1 cellular context compared by ENCODE assay signal in the genomic region with DNA sequence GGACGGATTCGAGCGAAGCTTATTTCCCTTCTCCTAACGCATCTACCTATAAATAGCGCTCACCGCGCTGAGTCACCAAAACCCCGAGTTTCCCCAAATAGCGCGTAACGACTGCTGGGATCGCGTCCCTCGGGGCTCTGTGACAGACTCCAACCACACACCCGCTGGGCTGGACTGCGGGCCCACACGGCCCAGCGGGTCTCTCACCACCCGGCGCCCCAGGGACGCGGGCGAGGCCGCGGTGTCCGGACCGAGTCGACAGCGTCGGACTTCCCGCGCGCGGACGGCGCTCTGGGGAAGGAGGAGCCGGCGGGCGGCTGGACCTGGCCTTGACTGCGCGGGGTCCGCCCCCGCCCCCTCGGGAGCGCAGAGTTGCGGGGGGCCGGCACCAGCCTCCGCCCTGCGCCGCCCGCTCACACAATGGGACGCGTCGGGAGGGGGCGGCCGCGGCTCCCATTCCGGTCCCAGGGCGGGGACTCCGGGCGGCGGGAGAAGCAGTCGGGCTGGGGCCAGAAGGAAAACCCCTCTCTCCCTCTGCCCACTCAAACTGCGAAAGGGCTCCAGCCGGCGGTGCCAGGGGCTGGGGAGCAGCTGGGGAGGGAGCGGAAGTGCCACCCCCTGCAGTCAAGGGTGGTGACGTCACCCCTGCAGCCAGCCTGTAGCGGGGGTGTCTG.
TF ChIP-seq lines count a peak whose summit lies in the region.

No MANE protein-coding gene starts in this region.

TF ChIP-seq in HEK293, 187 proteins besides CTCF, POLR2A, EP300 and RAD21 (continued from another document and continues in another):
- TF ChIP-seq ZNF518A (tag by site-specific recombination; conservative IDR thresholded peaks at IDR 0.05; ENCODE audit: low read depth), result no peak; the same call in 1 of the 2 replicates
- no peak for TF ChIP-seq ZNF664 (tag by site-specific recombination; IDR thresholded peaks at IDR 0.05)
- peak; percentile 86 for TF ChIP-seq PRDM1 (tag by site-specific recombination; IDR thresholded peaks at IDR 0.05)
- TF ChIP-seq SCRT1 (tag by site-specific recombination; IDR thresholded peaks at IDR 0.05; ENCODE audit: borderline replicate concordance), result no peak
- peak; percentile 44; the same call in 1 of the 2 replicates for TF ChIP-seq PRDM4 (tag by site-specific recombination; IDR thresholded peaks at IDR 0.05)
- TF ChIP-seq SP7 (tag by site-specific recombination; IDR thresholded peaks at IDR 0.05), result peak; percentile 72
- peak; percentile 75 for TF ChIP-seq SP3 (tag by site-specific recombination; IDR thresholded peaks at IDR 0.05)
- no peak for TF ChIP-seq HOXC10 (CRISPR knock-in tag; IDR thresholded peaks at IDR 0.05)
- TF ChIP-seq, protein P1, sequence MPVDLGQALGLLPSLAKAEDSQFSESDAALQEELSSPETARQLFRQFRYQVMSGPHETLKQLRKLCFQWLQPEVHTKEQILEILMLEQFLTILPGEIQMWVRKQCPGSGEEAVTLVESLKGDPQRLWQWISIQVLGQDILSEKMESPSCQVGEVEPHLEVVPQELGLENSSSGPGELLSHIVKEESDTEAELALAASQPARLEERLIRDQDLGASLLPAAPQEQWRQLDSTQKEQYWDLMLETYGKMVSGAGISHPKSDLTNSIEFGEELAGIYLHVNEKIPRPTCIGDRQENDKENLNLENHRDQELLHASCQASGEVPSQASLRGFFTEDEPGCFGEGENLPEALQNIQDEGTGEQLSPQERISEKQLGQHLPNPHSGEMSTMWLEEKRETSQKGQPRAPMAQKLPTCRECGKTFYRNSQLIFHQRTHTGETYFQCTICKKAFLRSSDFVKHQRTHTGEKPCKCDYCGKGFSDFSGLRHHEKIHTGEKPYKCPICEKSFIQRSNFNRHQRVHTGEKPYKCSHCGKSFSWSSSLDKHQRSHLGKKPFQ (tag by site-specific recombination; IDR thresholded peaks at IDR 0.05), result no peak
- TF ChIP-seq ZSCAN30 (tag by site-specific recombination; IDR thresholded peaks at IDR 0.05), result peak; percentile 97
- peak; percentile 69 for TF ChIP-seq KLF9 (tag by site-specific recombination; IDR thresholded peaks at IDR 0.05; ENCODE audit: low read depth)
- TF ChIP-seq, protein P2, sequence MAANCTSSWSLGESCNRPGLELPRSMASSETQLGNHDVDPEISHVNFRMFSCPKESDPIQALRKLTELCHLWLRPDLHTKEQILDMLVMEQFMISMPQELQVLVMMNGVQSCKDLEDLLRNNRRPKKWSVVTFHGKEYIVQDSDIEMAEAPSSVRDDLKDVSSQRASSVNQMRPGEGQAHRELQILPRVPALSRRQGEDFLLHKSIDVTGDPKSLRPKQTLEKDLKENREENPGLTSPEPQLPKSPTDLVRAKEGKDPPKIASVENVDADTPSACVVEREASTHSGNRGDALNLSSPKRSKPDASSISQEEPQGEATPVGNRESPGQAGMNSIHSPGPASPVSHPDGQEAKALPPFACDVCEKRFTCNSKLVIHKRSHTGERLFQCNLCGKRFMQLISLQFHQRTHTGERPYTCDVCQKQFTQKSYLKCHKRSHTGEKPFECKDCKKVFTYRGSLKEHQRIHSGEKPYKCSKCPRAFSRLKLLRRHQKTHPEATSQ (tag by site-specific recombination; IDR thresholded peaks at IDR 0.05), result peak; percentile 49; the same call in 1 of the 2 replicates
- TF ChIP-seq ZNF561 (tag by site-specific recombination; IDR thresholded peaks at IDR 0.05; ENCODE audit: borderline replicate concordance), result peak; percentile 96
- TF ChIP-seq, protein P3, sequence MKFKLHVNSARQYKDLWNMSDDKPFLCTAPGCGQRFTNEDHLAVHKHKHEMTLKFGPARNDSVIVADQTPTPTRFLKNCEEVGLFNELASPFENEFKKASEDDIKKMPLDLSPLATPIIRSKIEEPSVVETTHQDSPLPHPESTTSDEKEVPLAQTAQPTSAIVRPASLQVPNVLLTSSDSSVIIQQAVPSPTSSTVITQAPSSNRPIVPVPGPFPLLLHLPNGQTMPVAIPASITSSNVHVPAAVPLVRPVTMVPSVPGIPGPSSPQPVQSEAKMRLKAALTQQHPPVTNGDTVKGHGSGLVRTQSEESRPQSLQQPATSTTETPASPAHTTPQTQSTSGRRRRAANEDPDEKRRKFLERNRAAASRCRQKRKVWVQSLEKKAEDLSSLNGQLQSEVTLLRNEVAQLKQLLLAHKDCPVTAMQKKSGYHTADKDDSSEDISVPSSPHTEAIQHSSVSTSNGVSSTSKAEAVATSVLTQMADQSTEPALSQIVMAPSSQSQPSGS (tag by site-specific recombination; IDR thresholded peaks at IDR 0.05; ENCODE audit: low read depth), result peak; percentile 99
- no peak for TF ChIP-seq ZNF48 (tag by site-specific recombination; IDR thresholded peaks at IDR 0.05)
- TF ChIP-seq KLF16 (tag by site-specific recombination; IDR thresholded peaks at IDR 0.05), result peak; percentile 48; the same call in 1 of the 2 replicates
- no peak for TF ChIP-seq ZNF585B (tag by site-specific recombination; IDR thresholded peaks at IDR 0.05)
- peak; percentile 95 for TF ChIP-seq ZXDB (tag by site-specific recombination; IDR thresholded peaks at IDR 0.05)
- TF ChIP-seq ZNF169 (tag by site-specific recombination; IDR thresholded peaks at IDR 0.05), result no peak
- no peak for TF ChIP-seq ZNF621 (tag by site-specific recombination; IDR thresholded peaks at IDR 0.05)
- no peak for TF ChIP-seq ZNF23 (tag by site-specific recombination; IDR thresholded peaks at IDR 0.05; ENCODE audit: borderline replicate concordance)
- TF ChIP-seq ZNF292 (tag by site-specific recombination; IDR thresholded peaks at IDR 0.05; ENCODE audit: borderline replicate concordance, low read depth), result 0 out of 2 replicates have a peak, but pooled peaks have one; percentile 32
- peak; percentile 94 for TF ChIP-seq ZBTB21 (tag by site-specific recombination; IDR thresholded peaks at IDR 0.05)
- TF ChIP-seq ZBTB8A (tag by site-specific recombination; IDR thresholded peaks at IDR 0.05), result peak; percentile 98
- peak; percentile 86 for TF ChIP-seq PRDM10 (tag by site-specific recombination; IDR thresholded peaks at IDR 0.05)
- TF ChIP-seq ZBTB7A (tag by site-specific recombination; IDR thresholded peaks at IDR 0.05; ENCODE audit: low read depth), result peak; percentile 94; the same call in 1 of the 2 replicates
- TF ChIP-seq ZNF394 (tag by site-specific recombination; IDR thresholded peaks at IDR 0.05; ENCODE audit: borderline replicate concordance), result peak; percentile 96
- no peak for TF ChIP-seq HOXA7 (CRISPR knock-in tag; IDR thresholded peaks at IDR 0.05; ENCODE audit: borderline replicate concordance)
- no peak for TF ChIP-seq ZNF133 (tag by site-specific recombination; IDR thresholded peaks at IDR 0.05)
- peak; percentile 97 for TF ChIP-seq ZNF629 (tag by site-specific recombination; IDR thresholded peaks at IDR 0.05)
- TF ChIP-seq ZNF174 (tag by site-specific recombination; IDR thresholded peaks at IDR 0.05), result no peak
- peak; percentile 76; the same call in 1 of the 2 replicates for TF ChIP-seq TSHZ1 (tag by site-specific recombination; IDR thresholded peaks at IDR 0.05; ENCODE audit: borderline replicate concordance)
- TF ChIP-seq, protein P4, sequence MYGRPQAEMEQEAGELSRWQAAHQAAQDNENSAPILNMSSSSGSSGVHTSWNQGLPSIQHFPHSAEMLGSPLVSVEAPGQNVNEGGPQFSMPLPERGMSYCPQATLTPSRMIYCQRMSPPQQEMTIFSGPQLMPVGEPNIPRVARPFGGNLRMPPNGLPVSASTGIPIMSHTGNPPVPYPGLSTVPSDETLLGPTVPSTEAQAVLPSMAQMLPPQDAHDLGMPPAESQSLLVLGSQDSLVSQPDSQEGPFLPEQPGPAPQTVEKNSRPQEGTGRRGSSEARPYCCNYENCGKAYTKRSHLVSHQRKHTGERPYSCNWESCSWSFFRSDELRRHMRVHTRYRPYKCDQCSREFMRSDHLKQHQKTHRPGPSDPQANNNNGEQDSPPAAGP (tag by site-specific recombination; IDR thresholded peaks at IDR 0.05), result peak; percentile 82
- peak; percentile 53; the same call in 1 of the 2 replicates for TF ChIP-seq ZNF558 (tag by site-specific recombination; IDR thresholded peaks at IDR 0.05)
